Comparison of ENCODE assay signal across 24 cellular contexts in the genomic region with DNA sequence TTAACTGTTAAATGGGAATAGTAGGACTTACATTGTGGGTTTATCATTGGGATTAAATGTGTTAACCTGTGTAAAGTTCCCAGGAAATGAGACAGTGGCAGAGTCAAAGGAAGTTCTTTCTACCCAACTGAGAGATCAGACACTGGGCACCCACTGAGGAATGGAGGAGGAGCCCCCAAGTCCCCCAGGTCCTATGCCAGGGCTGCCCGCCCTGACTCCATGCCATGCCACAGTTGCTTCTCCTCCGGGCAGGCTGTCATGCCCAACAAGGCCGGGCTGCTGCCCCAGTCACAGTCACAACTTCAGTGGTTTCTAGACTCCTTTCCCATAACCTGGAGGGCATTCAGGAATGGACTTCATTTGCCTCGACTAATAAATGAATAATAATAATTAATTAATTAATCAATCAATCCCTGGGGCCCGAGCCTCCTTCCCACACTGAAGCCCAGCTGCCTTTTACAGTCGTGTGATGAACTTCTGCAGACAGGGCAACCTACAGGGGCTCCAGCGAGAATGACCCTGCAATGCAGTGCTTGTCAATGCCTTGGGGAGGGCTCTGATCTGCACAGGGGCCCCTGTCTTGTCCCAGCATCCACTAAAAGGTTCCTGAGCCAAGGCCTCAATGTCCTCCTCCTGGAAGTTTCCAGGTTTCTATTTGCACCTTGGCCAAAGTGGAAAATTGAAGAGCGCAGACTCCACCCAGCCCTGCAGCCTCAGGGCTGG. TPM values are rescaled to one million over a fixed set of nuclear protein-coding genes. Genes with fewer than 3 reads are reported as not detected.
"Had no signal": no experiment of that assay in that cellular context is flagged by ENCODE, and none has a peak within 500 bp of the region (broad histone marks: within the 10 kb centered on the region; RNA-seq: fewer than 3 reads in every experiment).

No MANE protein-coding gene starts in this region.

- H3K4me1 Mint-ChIP-seq: activated naive CD8-positive, alpha-beta T cell treated with anti-CD3 and anti-CD28 coated beads, Interleukin-2, amount 50 U/mL, for 24 hours had no signal

- H3K36me3 Mint-ChIP-seq: natural killer cell treated with Interleukin-12 subunit alpha and Interleukin-12 subunit beta and Interleukin-15 and Interleukin-18, amount 100 ng/mL, for 72 hours had no signal

- H3K27me3 Mint-ChIP-seq: activated naive CD8-positive, alpha-beta T cell treated with anti-CD3 and anti-CD28 coated beads, Interleukin-2, amount 50 U/mL, for 24 hours had no signal

- H3K36me3 ChIP-seq: brain microvascular endothelial cell, tibial nerve, uterus, WERI-Rb-1 had no signal

- ATAC-seq: activated naive CD8-positive, alpha-beta T cell treated with anti-CD3 and anti-CD28 coated beads, Interleukin-2, amount 50 U/mL, for 24 hours had no signal

- H3K4me3 Mint-ChIP-seq: activated naive CD4-positive, alpha-beta T cell treated with anti-CD3 and anti-CD28 coated beads for 36 hours; activated naive CD8-positive, alpha-beta T cell treated with anti-CD3 and anti-CD28 coated beads, Interleukin-2, amount 50 U/mL, for 24 hours; activated T-cell treated with anti-CD3 and anti-CD28 coated beads, Interleukin-2, amount 50 U/mL, for 24 hours; natural killer cell treated with Interleukin-12 subunit alpha and Interleukin-12 subunit beta and Interleukin-15 and Interleukin-18, amount 100 ng/mL, for 72 hours; stimulated activated naive CD8-positive, alpha-beta T cell treated with anti-CD3 and anti-CD28 coated beads, Interleukin-15, Interleukin-2, amounts not matched to agents 100 ng/mL and 50 ng/mL, for 24 hours had no signal

- H3K27ac Mint-ChIP-seq: activated naive CD4-positive, alpha-beta T cell treated with anti-CD3 and anti-CD28 coated beads for 36 hours; activated naive CD8-positive, alpha-beta T cell treated with anti-CD3 and anti-CD28 coated beads, Interleukin-2, amount 50 U/mL, for 24 hours; activated T-cell treated with anti-CD3 and anti-CD28 coated beads, Interleukin-2, amount 50 U/mL, for 24 hours; activated T-helper 2 cell treated with anti-CD3 and anti-CD28 coated beads, Interferon-gamma antibody, Interleukin-2, Interleukin-4, amounts not matched to agents 10 μg/mL and 5 μg/mL and 100 μg/mL, durations not matched to agents 14 hours and 24 hours and 36 hours; natural killer cell treated with Interleukin-12 subunit alpha and Interleukin-12 subunit beta and Interleukin-15 and Interleukin-18, amount 100 ng/mL, for 72 hours; stimulated activated naive CD8-positive, alpha-beta T cell treated with anti-CD3 and anti-CD28 coated beads, Interleukin-15, Interleukin-2, amounts not matched to agents 100 ng/mL and 50 ng/mL, for 24 hours had no signal

- DNase-seq: activated CD4-positive, alpha-beta T cell treated with anti-CD3 and anti-CD28 coated beads for 1 hour; activated naive CD4-positive, alpha-beta T cell treated with anti-CD3 and anti-CD28 coated beads for 36 hours; activated naive CD8-positive, alpha-beta T cell treated with anti-CD3 and anti-CD28 coated beads, Interleukin-2, amount 50 U/mL, for 24 hours; activated T-cell treated with anti-CD3 and anti-CD28 coated beads, Interleukin-2, amount 50 U/mL, for 24 hours; brain microvascular endothelial cell; central memory CD4-positive, alpha-beta T cell; erythroblast; stimulated activated CD4-positive, alpha-beta T cell treated with anti-CD3 and anti-CD28 coated beads, Interleukin-12 subunit alpha, Interleukin-12 subunit beta, amount 100 ng/mL, for 4 hours; stimulated activated CD4-positive, alpha-beta T cell treated with anti-CD3 and anti-CD28 coated beads, Interleukin-1b, Interleukin-23, amount 100 ng/mL, for 48 hours; SW 1271; uterus; WERI-Rb-1 had no signal

- H3K27ac ChIP-seq: brain microvascular endothelial cell, tibial nerve, uterus, WERI-Rb-1 had no signal

- H3K9me3 ChIP-seq: tibial nerve, uterus had no signal

- H3K9me3 Mint-ChIP-seq: activated naive CD4-positive, alpha-beta T cell treated with anti-CD3 and anti-CD28 coated beads for 36 hours; activated naive CD8-positive, alpha-beta T cell treated with anti-CD3 and anti-CD28 coated beads, Interleukin-2, amount 50 U/mL, for 24 hours; activated T-cell treated with anti-CD3 and anti-CD28 coated beads, Interleukin-2, amount 50 U/mL, for 24 hours; activated T-helper 2 cell treated with anti-CD3 and anti-CD28 coated beads, Interferon-gamma antibody, Interleukin-2, Interleukin-4, amounts not matched to agents 10 μg/mL and 5 μg/mL and 100 μg/mL, durations not matched to agents 14 hours and 24 hours and 36 hours; natural killer cell treated with Interleukin-12 subunit alpha and Interleukin-12 subunit beta and Interleukin-15 and Interleukin-18, amount 100 ng/mL, for 72 hours; stimulated activated naive CD8-positive, alpha-beta T cell treated with anti-CD3 and anti-CD28 coated beads, Interleukin-15, Interleukin-2, amounts not matched to agents 100 ng/mL and 50 ng/mL, for 24 hours had no signal

- H3K4me1 ChIP-seq: tibial nerve, uterus had no signal

- FAIRE-seq: colon, endometrium, frontal cortex had no signal

- H3K27me3 ChIP-seq: brain microvascular endothelial cell, tibial nerve, uterus had no signal

- H3K4me3 ChIP-seq: tibial nerve, uterus had no signal

RNA-seq across cellular contexts. Expression of a gene that starts 32.4 kb away (rescaled TPM):
- total RNA-seq: activated naive CD4-positive, alpha-beta T cell treated with anti-CD3 and anti-CD28 coated beads for 36 hours; activated T-helper 2 cell treated with anti-CD3 and anti-CD28 coated beads, Interferon-gamma antibody, Interleukin-2, Interleukin-4, amounts not matched to agents 10 μg/mL and 5 μg/mL and 100 μg/mL, durations not matched to agents 14 hours and 24 hours and 36 hours; aorta; frontal cortex; kidney epithelial cell; liver; natural killer cell treated with Interleukin-12 subunit alpha and Interleukin-12 subunit beta and Interleukin-15 and Interleukin-18, amount 100 ng/mL, for 72 hours; renal cortical epithelial cell; T-helper 2 cell treated with Interferon-gamma antibody and Interleukin-4, amounts not matched to agents 100 ng/mL and 5 ng/mL, for 36 hours; tibial nerve had no signal
- polyA plus RNA-seq: aorta, liver had no signal
